In the genomic region with DNA sequence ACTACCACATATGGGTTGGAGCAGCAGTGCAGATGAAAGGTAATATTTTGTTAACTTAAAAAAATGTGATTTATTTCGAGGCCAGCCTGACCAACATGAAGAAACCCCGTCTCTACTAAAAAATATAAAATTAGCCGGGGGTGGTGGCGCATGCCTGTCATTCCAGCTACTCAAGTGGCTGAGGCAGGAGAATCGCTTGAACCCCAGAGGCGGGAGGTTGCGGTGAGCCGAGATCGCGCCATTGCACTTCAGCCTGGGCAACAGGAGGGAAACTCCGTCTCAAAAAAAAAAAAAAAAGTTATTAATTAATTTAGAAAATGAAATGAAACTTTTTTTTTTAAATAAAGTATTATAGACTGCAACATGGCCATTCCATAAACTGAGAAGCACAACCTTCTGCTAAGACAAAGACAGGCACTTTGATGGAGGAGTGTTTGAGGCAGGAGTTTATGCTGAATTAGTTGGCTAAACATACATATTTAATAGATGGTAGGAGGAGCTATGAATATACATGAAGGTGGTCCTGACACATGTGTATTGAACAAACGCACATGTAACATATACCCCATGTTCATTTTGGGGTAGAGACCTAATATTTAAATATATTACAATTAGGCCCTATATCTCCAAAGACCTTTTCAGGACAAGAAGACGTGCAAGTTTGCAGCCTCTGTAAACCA, we compare ENCODE assay signal across 22 cellular contexts.
DNase-seq lines count a peak whose midpoint lies in the region; ATAC-seq, FAIRE-seq and TF ChIP-seq lines count a peak whose summit lies in the region.
"Had no signal": no experiment of that assay in that cellular context is flagged by ENCODE, and none has a peak within 500 bp of the region (broad histone marks: within the 10 kb centered on the region; RNA-seq: fewer than 3 reads in every experiment).

No MANE protein-coding gene starts in this region.

- H3K9me3 ChIP-seq in SK-N-SH (no peaks in the 10 kb centered on the region), prostate gland (no peaks in the 10 kb centered on the region)
- H3K9me3 ChIP-seq: A549; BLaER1 treated with 17β-estradiol and CSF1 and Interleukin-3, amounts not matched to agents 10 nM and 100 nM; Caco-2 had no signal

- no peak for TF ChIP-seq EP300 in SK-N-SH (IDR thresholded peaks at IDR 0.05; ENCODE audit: borderline replicate concordance in 1 of 2, low read depth in 1 of 2, low read length in 1 of 2)

- no peaks in the 10 kb centered on the region for H3K4me1 ChIP-seq in SK-N-SH (ENCODE audit: control insufficient read depth in 1 of 2, insufficient read depth in 2 of 2, low read depth in 1 of 2, low read length in 1 of 2)
- H3K4me1 ChIP-seq in prostate gland (replicated peaks) = no peaks in the 10 kb centered on the region
- H3K4me1 ChIP-seq: A549; BLaER1 treated with 17β-estradiol and CSF1 and Interleukin-3, amounts not matched to agents 10 nM and 100 nM; Caco-2 had no signal

- intact Hi-C loops in prostate gland (cut with DNase I) = no loop called here

- no peak overlapping the region for H3K27ac ChIP-seq in SK-N-SH (ENCODE audit: low read depth in 2 of 2, low read length in 1 of 2)
- H3K27ac ChIP-seq in VCaP = peak overlapping the region; percentile 59
- peak overlapping the region; percentile 25 for H3K27ac ChIP-seq in epithelial cell of prostate
- no peak overlapping the region for H3K27ac ChIP-seq in prostate gland
- H3K27ac ChIP-seq: 22Rv1; A549; BLaER1 treated with 17β-estradiol and CSF1 and Interleukin-3, amounts not matched to agents 10 nM and 100 nM; C4-2B had no signal

- no peak for TF ChIP-seq CTCF in SK-N-SH (IDR thresholded peaks at IDR 0.05)
- TF ChIP-seq CTCF in VCaP (conservative IDR thresholded peaks at IDR 0.05) = no peak
- TF ChIP-seq CTCF in prostate gland (IDR thresholded peaks at IDR 0.05) = no peak

- H3K9me2 ChIP-seq in SK-N-SH = no peaks in the 10 kb centered on the region

- TF ChIP-seq POLR2A in H54 (IDR thresholded peaks at IDR 0.05; ENCODE audit: low read depth, low read length) (no peak), prostate gland (IDR thresholded peaks at IDR 0.05) (no peak)

- no peak for ATAC-seq in SK-N-SH treated with all-trans-retinoic acid at 6 μM for 48 hours
- no peak for ATAC-seq in HG02588 (IDR thresholded peaks at IDR 0.05; ENCODE audit: unreplicated experiment)
- ATAC-seq: A549; CD8-positive, alpha-beta T cell had no signal

- no peak overlapping the region for H3K4me3 ChIP-seq in SK-N-SH (ENCODE audit: low read depth in 2 of 2, low read length in 1 of 2)
- H3K4me3 ChIP-seq in prostate gland = no peak overlapping the region
- H3K4me3 ChIP-seq: A549; BLaER1 treated with 17β-estradiol and CSF1 and Interleukin-3, amounts not matched to agents 10 nM and 100 nM had no signal

- peak; percentile 6 for FAIRE-seq in H54 (lab: Jason Lieb, UNC)
- FAIRE-seq: A549, D721Med, G401.6, GM12891, GM19239 had no signal

- CTCF ChIA-PET in SK-N-SH (lab: Yijun Ruan, JAX) = no interaction called here

- H3K36me3 ChIP-seq in SK-N-SH (replicated peaks in 1 of 2; ENCODE audit: control insufficient read depth in 1 of 2, insufficient read depth in 2 of 2, low read length in 1 of 2) (no peaks in the 10 kb centered on the region), prostate gland (no peaks in the 10 kb centered on the region)
- H3K36me3 ChIP-seq: BLaER1 treated with 17β-estradiol and CSF1 and Interleukin-3, amounts not matched to agents 10 nM and 100 nM had no signal

- no peak overlapping the region for H3K9ac ChIP-seq in SK-N-SH
- H3K9ac ChIP-seq: BLaER1 treated with 17β-estradiol and CSF1 and Interleukin-3, amounts not matched to agents 10 nM and 100 nM had no signal

- no peaks in the 10 kb centered on the region for H3K79me2 ChIP-seq in SK-N-SH (ENCODE audit: insufficient read depth)

- no peaks in the 10 kb centered on the region for H3F3A ChIP-seq in SK-N-SH (replicated peaks; ENCODE audit: insufficient read depth)

- no peak for DNase-seq in SK-N-SH
- no peak for DNase-seq in H54 (ENCODE audit: insufficient read length, low spot score)
- no peak for DNase-seq in epithelial cell of prostate (ENCODE audit: low read depth, low spot score)
- no peak for DNase-seq in prostate gland (ENCODE audit: low spot score)
- DNase-seq: AML-193; Caco-2; Calu3; CD4-positive, alpha-beta T cell; CD8-positive, alpha-beta T cell; DMS79 treated with DMSO at 0.1 percent for 48 hours; GF-D8 had no signal

- TF ChIP-seq RAD21 in SK-N-SH (IDR thresholded peaks at IDR 0.05; ENCODE audit: low read length) = no peak

- H3K27me3 ChIP-seq in SK-N-SH (ENCODE audit: insufficient read depth) (no peaks in the 10 kb centered on the region), prostate gland (replicated peaks; ENCODE audit: insufficient read depth) (no peaks in the 10 kb centered on the region)
- H3K27me3 ChIP-seq: BLaER1 treated with 17β-estradiol and CSF1 and Interleukin-3, amounts not matched to agents 10 nM and 100 nM had no signal

- no peaks in the 10 kb centered on the region for H4K20me1 ChIP-seq in SK-N-SH (ENCODE audit: insufficient read depth)
- H4K20me1 ChIP-seq: BLaER1 treated with 17β-estradiol and CSF1 and Interleukin-3, amounts not matched to agents 10 nM and 100 nM had no signal

- no peak overlapping the region for H3K4me2 ChIP-seq in SK-N-SH
- H3K4me2 ChIP-seq: A549; BLaER1 treated with 17β-estradiol and CSF1 and Interleukin-3, amounts not matched to agents 10 nM and 100 nM had no signal

- WGBS in SK-N-SH (ENCODE audit: low lambda C conversion rate) = 80% methylated on average over 13 of the region's 13 CpGs
- WGBS in prostate gland = 93% methylated on average over 13 of the region's 13 CpGs

- H2AFZ ChIP-seq in SK-N-SH (ENCODE audit: low read depth) = peak overlapping the region; percentile 51; the same call in 1 of the 2 replicates

- POLR2A ChIA-PET in SK-N-SH (lab: Yijun Ruan, JAX) = no interaction called here

TF ChIP-seq in SK-N-SH, 30 proteins besides CTCF, POLR2A, EP300 and RAD21 (continues in another document):
- TF ChIP-seq SIN3A (IDR thresholded peaks at IDR 0.05; ENCODE audit: borderline replicate concordance, low read depth, low read length) (no peak), PBX3 (IDR thresholded peaks at IDR 0.05) (no peak), FOSL2 (IDR thresholded peaks at IDR 0.05; ENCODE audit: borderline replicate concordance, low read depth) (no peak), RXRA (IDR thresholded peaks at IDR 0.05; ENCODE audit: borderline replicate concordance, low read depth) (no peak), TAF1 (IDR thresholded peaks at IDR 0.05; ENCODE audit: borderline replicate concordance, low read depth, low read length) (no peak), EZH2phosphoT487 (IDR thresholded peaks at IDR 0.05; ENCODE audit: borderline replicate concordance, low read depth) (no peak), MEF2A (IDR thresholded peaks at IDR 0.05; ENCODE audit: borderline replicate concordance, low read depth) (no peak), RCOR1 (IDR thresholded peaks at IDR 0.05; ENCODE audit: low read length) (no peak)

TF ChIP-seq in SK-N-SH treated with all-trans-retinoic acid at 6 μM for 48 hours, 23 proteins besides CTCF, POLR2A, EP300 and RAD21 (continues in another document):
- no peak for TF ChIP-seq ISL1 (CRISPR knock-in tag; IDR thresholded peaks at IDR 0.05)
- no peak for TF ChIP-seq OSR1 (CRISPR knock-in tag; IDR thresholded peaks at IDR 0.05)
- TF ChIP-seq CSDC2 (CRISPR knock-in tag; IDR thresholded peaks at IDR 0.05) = no peak
- TF ChIP-seq PPARA (CRISPR knock-in tag; IDR thresholded peaks at IDR 0.05; ENCODE audit: borderline replicate concordance) = no peak
- TF ChIP-seq SNAI2 (CRISPR knock-in tag; IDR thresholded peaks at IDR 0.05) = no peak
- no peak for TF ChIP-seq RARB (CRISPR knock-in tag; IDR thresholded peaks at IDR 0.05)
- TF ChIP-seq BACH2 (CRISPR knock-in tag; IDR thresholded peaks at IDR 0.05; ENCODE audit: borderline replicate concordance) = no peak
- TF ChIP-seq TOX (CRISPR knock-in tag; IDR thresholded peaks at IDR 0.05; ENCODE audit: borderline replicate concordance) = no peak
- no peak for TF ChIP-seq ZNF70 (CRISPR knock-in tag; IDR thresholded peaks at IDR 0.05)
- no peak for TF ChIP-seq TSHZ2 (CRISPR knock-in tag; IDR thresholded peaks at IDR 0.05)
- no peak for TF ChIP-seq ESRRG (CRISPR knock-in tag; IDR thresholded peaks at IDR 0.05)

Comparison
In these comparisons a context has a peak if more than half of its experiments do, and no peak if none do; other contexts are left out.
1. H3K27ac ChIP-seq: peak in VCaP (single experiment) and epithelial cell of prostate (single experiment); none in SK-N-SH (0 of 2) and prostate gland (0 of 2).